In the genomic region with DNA sequence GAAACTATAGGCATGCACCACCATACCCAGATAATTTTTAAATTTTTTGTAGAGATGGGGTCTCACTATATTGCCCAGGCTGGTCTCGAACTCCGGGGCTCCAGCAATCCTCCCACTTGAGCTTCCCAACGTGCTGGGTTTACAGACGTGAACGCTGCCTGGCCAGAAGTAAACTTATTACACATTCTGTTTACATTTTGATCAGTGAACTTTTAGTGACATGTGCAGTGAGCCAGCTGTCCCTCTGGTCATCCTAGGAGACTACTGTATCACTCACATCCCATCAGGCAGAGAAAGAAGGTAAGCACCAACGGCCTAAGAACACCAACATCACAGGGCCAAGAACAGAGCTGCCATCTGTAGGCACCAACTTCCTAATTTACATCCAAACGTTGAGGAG, we compare ENCODE assay signal across 39 cellular contexts. TPM values are rescaled to one million over a fixed set of nuclear protein-coding genes. Genes with fewer than 3 reads are reported as not detected.
"Had no signal": no experiment of that assay in that cellular context is flagged by ENCODE, and none has a peak within 500 bp of the region (broad histone marks: within the 10 kb centered on the region; RNA-seq: fewer than 3 reads in every experiment).

No MANE protein-coding gene starts in this region.

- DNase-seq: Karpas-422, Kasumi-1, MG63, MM.1S, MV-4-11, NCI-H1048, NCI-H1092, NCI-H1092 treated with DMSO at 0.1 percent for 48 hours, NCI-H1105, NCI-H1105 treated with DMSO at 0.1 percent for 48 hours, NCI-H1417, NCI-H1417 treated with DMSO at 0.1 percent for 48 hours, NCI-H1436, NCI-H1436 treated with DMSO at 0.1 percent for 48 hours, NCI-H146, NCI-H1694, NCI-H1694 treated with DMSO at 0.1 percent for 48 hours, NCI-H187, NCI-H187 treated with DMSO at 0.1 percent for 48 hours, NCI-H1930, NCI-H2029, NCI-H2029 treated with DMSO at 0.1 percent for 48 hours, NCI-H2081, NCI-H2081 treated with DMSO at 0.1 percent for 48 hours, NCI-H2107, NCI-H2171, NCI-H2171 treated with DMSO at 0.1 percent for 48 hours, NCI-H2227 treated with DMSO at 0.1 percent for 48 hours, NCI-H226, NCI-H345, NCI-H446, NCI-H446 treated with DMSO at 0.1 percent for 48 hours, NCI-H510A, NCI-H510A treated with DMSO at 0.1 percent for 48 hours, NCI-H524 had no signal

- H3K9me3 ChIP-seq: MG63 had no signal

- H3K27me3 ChIP-seq: MG63 had no signal

- H3K4me3 ChIP-seq: MG63 had no signal

RNA-seq across cellular contexts. Expression of a gene that starts 27.2 kb away (rescaled TPM):
- total RNA-seq: LHCN-M2, M059J, MCF 10A, NCI-H460 had no signal

RNA-seq across cellular contexts. Expression of a gene that starts 50.3 kb away (rescaled TPM):
- total RNA-seq: LHCN-M2, M059J, MCF 10A, NCI-H460 had no signal
